ENCODE assay signal across 26 cellular contexts in genomic region chr2:110992886-110993285, GRCh38.
"Had no signal": no experiment of that assay in that cellular context is flagged by ENCODE, and none has a peak within 500 bp of the region (broad histone marks: within the 10 kb centered on the region; RNA-seq: fewer than 3 reads in every experiment).

No MANE protein-coding gene starts in this region.

- H3K27me3 ChIP-seq: ascending aorta, cardiac muscle cell, right atrium auricular region, spleen, tibial nerve had no signal

- FAIRE-seq: frontal cortex, keratinocyte had no signal

- H3K27me3 Mint-ChIP-seq: activated naive CD8-positive, alpha-beta T cell treated with anti-CD3 and anti-CD28 coated beads for 36 hours; naive B cell had no signal

- H3K36me3 ChIP-seq: adrenal gland, ascending aorta, cardiac muscle cell, right atrium auricular region, spleen, suprapubic skin, tibial nerve had no signal

- H3K4me1 Mint-ChIP-seq: neural crest cell had no signal

- H3K4me1 ChIP-seq: adrenal gland, ascending aorta, right atrium auricular region, tibial nerve had no signal

- H3K4me3 ChIP-seq: adrenal gland, ascending aorta, cardiac muscle cell, coronary artery, dorsolateral prefrontal cortex, right atrium auricular region, suprapubic skin, tibial nerve had no signal

- H3K4me3 Mint-ChIP-seq: activated naive CD4-positive, alpha-beta T cell treated with anti-CD3 and anti-CD28 coated beads for 36 hours; activated naive CD8-positive, alpha-beta T cell treated with anti-CD3 and anti-CD28 coated beads for 36 hours; activated T-helper 1 cell treated with anti-CD3 and anti-CD28 coated beads, Interleukin-12 subunit alpha, Interleukin-12 subunit beta, Interleukin-2, Interleukin-4 antibody, amounts not matched to agents 30 ng/mL and 10 ng/mL and 1 ng/mL, durations not matched to agents 14 hours and 24 hours and 36 hours; brain; mesothelial cell of epicardium; naive B cell; neural crest cell had no signal

- H3K9me3 ChIP-seq: ascending aorta, suprapubic skin had no signal

- H3K36me3 Mint-ChIP-seq: brain had no signal

- DNase-seq: activated CD4-positive, alpha-beta T cell treated with anti-CD3 and anti-CD28 coated beads for 4 hours; activated CD4-positive, alpha-beta T cell treated with anti-CD3 and anti-CD28 coated beads, Interleukin-2, amount 50 U/mL, for 4 hours; activated CD4-positive, CD25-positive, alpha-beta regulatory T cell; activated effector memory CD4-positive, alpha-beta T cell treated with anti-CD3 and anti-CD28 coated beads, Interleukin-2, amount 50 U/mL, for 16 hours; activated naive CD4-positive, alpha-beta T cell treated with anti-CD3 and anti-CD28 coated beads for 36 hours; activated naive CD8-positive, alpha-beta T cell treated with anti-CD3 and anti-CD28 coated beads for 36 hours; adrenal gland; cerebellar nuclear complex; dorsolateral prefrontal cortex; effector memory CD4-positive, alpha-beta T cell; left cardiac atrium; naive B cell; spleen; stimulated activated naive CD4-positive, alpha-beta T cell had no signal

- ATAC-seq: left cardiac atrium had no signal

- H3K27ac ChIP-seq: adrenal gland, ascending aorta, cardiac muscle cell, coronary artery, dorsolateral prefrontal cortex, right atrium auricular region, suprapubic skin, tibial nerve had no signal

- H3K27ac Mint-ChIP-seq: activated naive CD4-positive, alpha-beta T cell treated with anti-CD3 and anti-CD28 coated beads for 36 hours; activated naive CD8-positive, alpha-beta T cell treated with anti-CD3 and anti-CD28 coated beads for 36 hours; activated T-helper 1 cell treated with anti-CD3 and anti-CD28 coated beads, Interleukin-12 subunit alpha, Interleukin-12 subunit beta, Interleukin-2, Interleukin-4 antibody, amounts not matched to agents 30 ng/mL and 10 ng/mL and 1 ng/mL, durations not matched to agents 14 hours and 24 hours and 36 hours; mesothelial cell of epicardium had no signal
